1 cellular context compared by ENCODE assay signal in the genomic region with DNA sequence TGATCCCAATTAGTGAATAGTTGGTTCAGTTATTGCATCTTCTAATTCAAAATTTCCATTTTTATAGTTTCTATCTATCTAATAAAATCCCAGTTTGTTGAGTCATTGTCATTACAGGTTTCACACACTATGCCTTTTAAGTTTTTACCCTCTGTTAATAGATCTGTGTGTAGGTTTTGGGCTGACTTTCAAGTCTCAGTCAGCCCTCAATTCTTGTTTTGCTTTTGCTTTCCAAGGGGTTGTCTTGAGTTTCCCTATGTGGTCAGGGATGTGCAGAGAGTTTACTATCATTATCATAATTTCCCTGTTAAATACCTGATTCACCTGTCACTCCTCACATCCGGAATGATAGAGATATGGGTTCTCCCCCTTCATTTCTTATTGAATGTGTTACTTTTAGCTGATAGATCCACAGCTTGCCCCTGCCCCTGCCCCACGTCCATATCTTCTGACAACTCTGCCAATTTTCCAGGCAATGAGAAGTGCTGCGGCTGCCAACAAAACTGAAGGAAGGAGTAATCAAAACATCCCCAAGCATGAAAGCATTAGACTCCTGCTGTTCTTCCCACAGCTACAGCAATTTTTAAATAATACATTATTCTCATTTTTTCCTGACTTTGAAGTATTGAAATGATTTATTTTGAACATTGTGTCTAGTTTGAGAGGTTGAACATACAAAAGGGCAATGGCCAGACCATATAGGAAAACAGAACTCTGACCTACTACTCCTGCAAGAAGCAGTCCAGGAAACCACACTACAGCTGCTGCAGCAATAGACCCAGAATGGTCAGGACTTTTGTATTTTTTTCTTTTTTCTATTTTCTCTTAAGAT.
TF ChIP-seq lines count a peak whose summit lies in the region.

No MANE protein-coding gene starts in this region.

TF ChIP-seq in HepG2, 621 proteins besides CTCF, POLR2A, EP300 and RAD21 (continued from another document):
- TF ChIP-seq, protein P1, sequence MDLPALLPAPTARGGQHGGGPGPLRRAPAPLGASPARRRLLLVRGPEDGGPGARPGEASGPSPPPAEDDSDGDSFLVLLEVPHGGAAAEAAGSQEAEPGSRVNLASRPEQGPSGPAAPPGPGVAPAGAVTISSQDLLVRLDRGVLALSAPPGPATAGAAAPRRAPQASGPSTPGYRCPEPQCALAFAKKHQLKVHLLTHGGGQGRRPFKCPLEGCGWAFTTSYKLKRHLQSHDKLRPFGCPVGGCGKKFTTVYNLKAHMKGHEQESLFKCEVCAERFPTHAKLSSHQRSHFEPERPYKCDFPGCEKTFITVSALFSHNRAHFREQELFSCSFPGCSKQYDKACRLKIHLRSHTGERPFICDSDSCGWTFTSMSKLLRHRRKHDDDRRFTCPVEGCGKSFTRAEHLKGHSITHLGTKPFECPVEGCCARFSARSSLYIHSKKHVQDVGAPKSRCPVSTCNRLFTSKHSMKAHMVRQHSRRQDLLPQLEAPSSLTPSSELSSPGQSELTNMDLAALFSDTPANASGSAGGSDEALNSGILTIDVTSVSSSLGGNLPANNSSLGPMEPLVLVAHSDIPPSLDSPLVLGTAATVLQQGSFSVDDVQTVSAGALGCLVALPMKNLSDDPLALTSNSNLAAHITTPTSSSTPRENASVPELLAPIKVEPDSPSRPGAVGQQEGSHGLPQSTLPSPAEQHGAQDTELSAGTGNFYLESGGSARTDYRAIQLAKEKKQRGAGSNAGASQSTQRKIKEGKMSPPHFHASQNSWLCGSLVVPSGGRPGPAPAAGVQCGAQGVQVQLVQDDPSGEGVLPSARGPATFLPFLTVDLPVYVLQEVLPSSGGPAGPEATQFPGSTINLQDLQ (CRISPR knock-in tag; IDR thresholded peaks at IDR 0.05): no peak
